Comparison of ENCODE assay signal across 8 cellular contexts in genomic region chr19:34404109-34404909, GRCh38. TPM values are rescaled to one million over a fixed set of nuclear protein-coding genes. Genes with fewer than 3 reads are reported as not detected.
DNase-seq lines count a peak whose midpoint lies in the region; ATAC-seq and TF ChIP-seq lines count a peak whose summit lies in the region.

A gene with protein sequence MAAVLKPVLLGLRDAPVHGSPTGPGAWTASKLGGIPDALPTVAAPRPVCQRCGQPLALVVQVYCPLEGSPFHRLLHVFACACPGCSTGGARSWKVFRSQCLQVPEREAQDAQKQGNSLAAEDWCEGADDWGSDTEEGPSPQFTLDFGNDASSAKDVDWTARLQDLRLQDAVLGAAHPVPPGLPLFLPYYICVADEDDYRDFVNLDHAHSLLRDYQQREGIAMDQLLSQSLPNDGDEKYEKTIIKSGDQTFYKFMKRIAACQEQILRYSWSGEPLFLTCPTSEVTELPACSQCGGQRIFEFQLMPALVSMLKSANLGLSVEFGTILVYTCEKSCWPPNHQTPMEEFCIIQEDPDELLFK (plus strand): TSS chr19:34404399. CDS start chr19:34404431, 32 bp downstream.

- ATAC-seq in activated T-helper 17 cell treated with anti-CD3 and anti-CD28 coated beads, Interleukin-2, amount 50 U/mL, for 72 hours (replicated peaks), result peak; percentile 89

- H3K27ac ChIP-seq in RWPE1, result peak within 1 kb of the TSS; percentile 55

- peaks cover 1% of the 10 kb centered on the region for H3K4me1 Mint-ChIP-seq in activated T-helper 17 cell treated with anti-CD3 and anti-CD28 coated beads, Interleukin-2, amount 50 U/mL, for 72 hours
- H3K4me1 Mint-ChIP-seq in nephron progenitor cell, result peaks cover 5% of the 10 kb centered on the region
- peaks cover 23% of the 10 kb centered on the region for H3K4me1 Mint-ChIP-seq in stimulated activated naive CD8-positive, alpha-beta T cell treated with anti-CD3 and anti-CD28 coated beads, Interleukin-15, Interleukin-2, amounts not matched to agents 100 ng/mL and 50 ng/mL, for 24 hours (ENCODE audit: low read depth)

- DNase-seq in Daoy (ENCODE audit: low read depth), result peak; percentile 96
- DNase-seq in H4 (ENCODE audit: low spot score), result peak; percentile 96
- peak; percentile 96 for DNase-seq in LoVo (ENCODE audit: low spot score)
- DNase-seq in RWPE1 (ENCODE audit: low spot score), result peak; percentile 95
- peak; percentile 86 for DNase-seq in fibroblast of the aortic adventitia (ENCODE audit: low read depth)
- DNase-seq in nephron progenitor cell, result peak; percentile 96

- H3K36me3 Mint-ChIP-seq in activated T-helper 17 cell treated with anti-CD3 and anti-CD28 coated beads, Interleukin-2, amount 50 U/mL, for 72 hours (ENCODE audit: low read depth), result peaks cover 69% of the 10 kb centered on the region
- peaks cover 41% of the 10 kb centered on the region for H3K36me3 Mint-ChIP-seq in nephron progenitor cell (ENCODE audit: low read depth)
- H3K36me3 Mint-ChIP-seq in stimulated activated naive CD8-positive, alpha-beta T cell treated with anti-CD3 and anti-CD28 coated beads, Interleukin-15, Interleukin-2, amounts not matched to agents 100 ng/mL and 50 ng/mL, for 24 hours (ENCODE audit: low read depth), result peaks cover 35% of the 10 kb centered on the region

- H3K27me3 Mint-ChIP-seq in activated T-helper 17 cell treated with anti-CD3 and anti-CD28 coated beads, Interleukin-2, amount 50 U/mL, for 72 hours, result no peaks in the 10 kb centered on the region
- H3K27me3 Mint-ChIP-seq in nephron progenitor cell (ENCODE audit: low read depth, poor library complexity), result no peaks in the 10 kb centered on the region
- H3K27me3 Mint-ChIP-seq in stimulated activated naive CD8-positive, alpha-beta T cell treated with anti-CD3 and anti-CD28 coated beads, Interleukin-15, Interleukin-2, amounts not matched to agents 100 ng/mL and 50 ng/mL, for 24 hours, result no peaks in the 10 kb centered on the region

- TF ChIP-seq CTCF in RWPE1 (conservative IDR thresholded peaks at IDR 0.05; ENCODE audit: low read depth) (no peak), fibroblast of the aortic adventitia (IDR thresholded peaks at IDR 0.05; ENCODE audit: insufficient read depth, low read length) (no peak), nephron progenitor cell (IDR thresholded peaks at IDR 0.05) (no peak)

- POLR2A ChIA-PET in RWPE1 (lab: Yijun Ruan, JAX; ENCODE audit: low non-redundant PET), result no interaction called here

- H3K9me3 Mint-ChIP-seq in activated T-helper 17 cell treated with anti-CD3 and anti-CD28 coated beads, Interleukin-2, amount 50 U/mL, for 72 hours, result no peaks in the 10 kb centered on the region
- no peaks in the 10 kb centered on the region for H3K9me3 Mint-ChIP-seq in nephron progenitor cell
- H3K9me3 Mint-ChIP-seq in stimulated activated naive CD8-positive, alpha-beta T cell treated with anti-CD3 and anti-CD28 coated beads, Interleukin-15, Interleukin-2, amounts not matched to agents 100 ng/mL and 50 ng/mL, for 24 hours, result no peaks in the 10 kb centered on the region

- H3K4me3 Mint-ChIP-seq in activated T-helper 17 cell treated with anti-CD3 and anti-CD28 coated beads, Interleukin-2, amount 50 U/mL, for 72 hours, result peak within 1 kb of the TSS; percentile 84
- peak within 1 kb of the TSS; percentile 88 for H3K4me3 Mint-ChIP-seq in nephron progenitor cell
- peak within 1 kb of the TSS; percentile 87 for H3K4me3 Mint-ChIP-seq in stimulated activated naive CD8-positive, alpha-beta T cell treated with anti-CD3 and anti-CD28 coated beads, Interleukin-15, Interleukin-2, amounts not matched to agents 100 ng/mL and 50 ng/mL, for 24 hours

- H3K27ac Mint-ChIP-seq in activated T-helper 17 cell treated with anti-CD3 and anti-CD28 coated beads, Interleukin-2, amount 50 U/mL, for 72 hours, result peak within 1 kb of the TSS; percentile 84
- no peak within 1 kb of the TSS for H3K27ac Mint-ChIP-seq in nephron progenitor cell
- peak within 1 kb of the TSS; percentile 85 for H3K27ac Mint-ChIP-seq in stimulated activated naive CD8-positive, alpha-beta T cell treated with anti-CD3 and anti-CD28 coated beads, Interleukin-15, Interleukin-2, amounts not matched to agents 100 ng/mL and 50 ng/mL, for 24 hours

- H3K4me3 ChIP-seq in fibroblast of the aortic adventitia (ENCODE audit: low read depth, low read length), result peak within 1 kb of the TSS; percentile 93

- CTCF ChIA-PET in RWPE1 (lab: Yijun Ruan, JAX), result no interaction called here

RNA-seq across cellular contexts. Expression of the gene that starts here (rescaled TPM):
- 73.5 and 80.1 TPM in 2 replicates for total RNA-seq in Daoy (2014; rRNA removed; shearing (Covaris generic))
- 54.2 and 62.6 TPM in 2 replicates for total RNA-seq in H4 (2014; rRNA removed; shearing (Covaris generic))
- total RNA-seq in activated T-helper 17 cell treated with anti-CD3 and anti-CD28 coated beads, Interleukin-2, amount 50 U/mL, for 72 hours, result 10 to 100 TPM; 11.9 to 30.4 TPM
- total RNA-seq in fibroblast of the aortic adventitia (ENCODE audit: low replicate concordance), result 6.7 and 8.0 TPM in 2 replicates

Comparison
In these comparisons a context has a peak if more than half of its experiments do, and no peak if none do; other contexts are left out.
1. Peak in every context shown above with its lines: DNase-seq, ATAC-seq, H3K4me3 ChIP-seq and H3K27ac ChIP-seq.